ENCODE assay signal across 19 cellular contexts in genomic region chr14:36162267-36162666, GRCh38. TPM values are rescaled to one million over a fixed set of nuclear protein-coding genes. Genes with fewer than 3 reads are reported as not detected.
DNase-seq lines count a peak whose midpoint lies in the region; ATAC-seq, FAIRE-seq and TF ChIP-seq lines count a peak whose summit lies in the region.
"Had no signal": no experiment of that assay in that cellular context is flagged by ENCODE, and none has a peak within 500 bp of the region (broad histone marks: within the 10 kb centered on the region; RNA-seq: fewer than 3 reads in every experiment).

No MANE protein-coding gene starts in this region.

- no peaks in the 10 kb centered on the region for H3K4me1 ChIP-seq in A549
- H3K4me1 ChIP-seq in HUES64 (ENCODE audit: insufficient read depth, low read length), result peaks cover 5% of the 10 kb centered on the region; the same call in 1 of the 2 replicates
- H3K4me1 ChIP-seq in neural progenitor cell, result peaks cover 4% of the 10 kb centered on the region
- H3K4me1 ChIP-seq: SJSA1 had no signal

- H3K27ac ChIP-seq in A549, result no peak overlapping the region
- H3K27ac ChIP-seq in HUES64 (ENCODE audit: low read depth, low read length), result no peak overlapping the region
- H3K27ac ChIP-seq in neural progenitor cell, result no peak overlapping the region
- H3K27ac ChIP-seq: SJSA1 had no signal

- TF ChIP-seq EP300 in A549 (IDR thresholded peaks at IDR 0.05), result no peak

- H3K36me3 Mint-ChIP-seq in neural progenitor cell, result no peaks in the 10 kb centered on the region
- H3K36me3 Mint-ChIP-seq: CD14-positive monocyte had no signal

- H3K79me2 ChIP-seq in neural progenitor cell (ENCODE audit: low read depth), result no peaks in the 10 kb centered on the region

- H3K9me3 ChIP-seq in A549, result no peaks in the 10 kb centered on the region
- no peaks in the 10 kb centered on the region for H3K9me3 ChIP-seq in HUES64 (ENCODE audit: insufficient read depth, low read depth, low read length)
- H3K9me3 ChIP-seq in neural progenitor cell (ENCODE audit: low read depth), result no peaks in the 10 kb centered on the region
- H3K9me3 ChIP-seq: SJSA1 had no signal

- H3K4me3 ChIP-seq in A549 (no peak overlapping the region), HUES64 (ENCODE audit: low read length) (peak overlapping the region; percentile 27; the same call in 1 of the 2 replicates), epithelial cell of proximal tubule (ENCODE audit: low read depth, low read length) (peak overlapping the region; percentile 40), neural progenitor cell (peak overlapping the region; percentile 21)
- H3K4me3 ChIP-seq: SJSA1 had no signal

- no peak overlapping the region for H3K27ac Mint-ChIP-seq in neural progenitor cell
- H3K27ac Mint-ChIP-seq: CD14-positive monocyte had no signal

- peaks cover 9% of the 10 kb centered on the region for H3K9me3 Mint-ChIP-seq in neural progenitor cell

- H3K9ac ChIP-seq in HUES64 (ENCODE audit: low read depth, low read length) (peak overlapping the region; percentile 2), neural progenitor cell (no peak overlapping the region)

- H3K4me3 Mint-ChIP-seq in neural progenitor cell, result no peak overlapping the region
- H3K4me3 Mint-ChIP-seq: CD14-positive monocyte had no signal

- H3K36me3 ChIP-seq in HUES64 (ENCODE audit: insufficient read depth, low read length), result no peaks in the 10 kb centered on the region
- H3K36me3 ChIP-seq in neural progenitor cell, result no peaks in the 10 kb centered on the region
- H3K36me3 ChIP-seq: SJSA1 had no signal

- TF ChIP-seq RAD21 in A549 (conservative IDR thresholded peaks at IDR 0.05 in 1 of 2, IDR thresholded peaks at IDR 0.05 in 1 of 2), result no peak

- H3K27me3 Mint-ChIP-seq in neural progenitor cell (ENCODE audit: insufficient read depth, low read depth), result peaks cover 4% of the 10 kb centered on the region

- no peaks in the 10 kb centered on the region for H4K20me1 ChIP-seq in neural progenitor cell (ENCODE audit: low read depth)

- H3K4me2 ChIP-seq in A549 (0 out of 3 replicates have a peak overlapping the region, but pooled peaks have one; percentile 32), neural progenitor cell (peak overlapping the region; percentile 52)

- H3K27me3 ChIP-seq in HUES64 (ENCODE audit: insufficient read depth, low read length) (no peaks in the 10 kb centered on the region), neural progenitor cell (peaks cover 6% of the 10 kb centered on the region)

- 54% methylated on average over 9 of the region's 9 CpGs for WGBS in A549 (ENCODE audit: missing lambda C conversion rate)
- 78% methylated on average over 9 of the region's 9 CpGs for WGBS in HUES64

- peaks cover 4% of the 10 kb centered on the region for H3F3A ChIP-seq in neural progenitor cell (ENCODE audit: low read depth)

- POLR2A ChIA-PET in A549 (lab: Yijun Ruan, JAX), result no interaction called here

- ATAC-seq in A549, result no peak
- ATAC-seq in GM18858 (IDR thresholded peaks at IDR 0.05; ENCODE audit: unreplicated experiment), result no peak
- ATAC-seq in GM19397 (IDR thresholded peaks at IDR 0.05; ENCODE audit: unreplicated experiment), result no peak

- FAIRE-seq in A549 (lab: Jason Lieb, UNC), result no peak
- FAIRE-seq: H54 had no signal

- peaks cover 3% of the 10 kb centered on the region for H3K4me1 Mint-ChIP-seq in neural progenitor cell
- H3K4me1 Mint-ChIP-seq: CD14-positive monocyte had no signal

- CTCF ChIA-PET in A549 (lab: Yijun Ruan, JAX), result interaction anchor here (3.1 kb wide), 1 partner anchor 92 kb away, joined by 14 read pairs; no protein-coding TSS in a partner anchor

- no peak for TF ChIP-seq CTCF in A549 (IDR thresholded peaks at IDR 0.05)
- no peak for TF ChIP-seq CTCF in epithelial cell of proximal tubule (conservative IDR thresholded peaks at IDR 0.05; ENCODE audit: low read depth, low read length)
- TF ChIP-seq CTCF in neural progenitor cell (IDR thresholded peaks at IDR 0.05), result no peak

- no peak for TF ChIP-seq POLR2A in A549 (IDR thresholded peaks at IDR 0.05; ENCODE audit: low read length)

- peak overlapping the region; percentile 92 for H2AFZ ChIP-seq in neural progenitor cell (replicated peaks)

- DNase-seq in A549 (ENCODE audit: low read depth in 1 of 2, low spot score in 1 of 2) (no peak), epithelial cell of proximal tubule (ENCODE audit: low read depth) (no peak), neural progenitor cell (ENCODE audit: low spot score) (no peak), Ammon's horn (ENCODE audit: low spot score) (no peak), NCI-H510A treated with DMSO at 0.1 percent for 48 hours (lab: John Stamatoyannopoulos, UW) (no peak)
- DNase-seq: DMS79 treated with DMSO at 0.1 percent for 48 hours, GF-D8, IMR-90, Kasumi-1, MV-4-11, NCI-H1436, NCI-H2029 treated with DMSO at 0.1 percent for 48 hours had no signal

TF ChIP-seq in A549, 52 proteins besides CTCF, POLR2A, EP300 and RAD21:
- TF ChIP-seq ATOH8 (CRISPR knock-in tag; IDR thresholded peaks at IDR 0.05; ENCODE audit: low read depth) (no peak), REST (IDR thresholded peaks at IDR 0.05) (no peak), JUN (IDR thresholded peaks at IDR 0.05) (no peak), PHF8 (IDR thresholded peaks at IDR 0.05; ENCODE audit: borderline replicate concordance, low read depth) (no peak), GATA3 (IDR thresholded peaks at IDR 0.05; ENCODE audit: borderline replicate concordance) (no peak)

RNA-seq across cellular contexts. Expression of gene PTCSC3, which starts 14.3 kb away (rescaled TPM):
- not detected in 2 replicates for polyA plus RNA-seq in A549 (2011; rRNA removed)
- polyA plus RNA-seq in A549 (2012; cell fraction: cytosol; rRNA removed), result not detected in 2 replicates
- not detected in 2 replicates for polyA plus RNA-seq in A549 (2012; cell fraction: nucleus; rRNA removed)
- not detected in 3 replicates for polyA plus RNA-seq in A549 (2017; fragmentation: RNase III; extraction: RNeasy Plus Mini Kit Qiagen cat#74134 plus additional on column Dnase treatment)
- polyA minus RNA-seq in A549 (2011; rRNA and poly(A)+ RNA removed), result not detected in 2 replicates
- not detected for polyA plus RNA-seq in HUES64 (2013, experiment 1 of 2)
- polyA plus RNA-seq in HUES64 (2013, experiment 2 of 2), result not detected
- not detected in 2 replicates for total RNA-seq in epithelial cell of proximal tubule
- total RNA-seq in neural progenitor cell (ENCODE audit: low replicate concordance), result not detected in 2 replicates
- total RNA-seq: A172, IMR-90, SJSA1 had no signal
- polyA plus RNA-seq: CD14-positive monocyte, IMR-90 had no signal
